ENCODE assay signal across 1 cellular context in the genomic region with DNA sequence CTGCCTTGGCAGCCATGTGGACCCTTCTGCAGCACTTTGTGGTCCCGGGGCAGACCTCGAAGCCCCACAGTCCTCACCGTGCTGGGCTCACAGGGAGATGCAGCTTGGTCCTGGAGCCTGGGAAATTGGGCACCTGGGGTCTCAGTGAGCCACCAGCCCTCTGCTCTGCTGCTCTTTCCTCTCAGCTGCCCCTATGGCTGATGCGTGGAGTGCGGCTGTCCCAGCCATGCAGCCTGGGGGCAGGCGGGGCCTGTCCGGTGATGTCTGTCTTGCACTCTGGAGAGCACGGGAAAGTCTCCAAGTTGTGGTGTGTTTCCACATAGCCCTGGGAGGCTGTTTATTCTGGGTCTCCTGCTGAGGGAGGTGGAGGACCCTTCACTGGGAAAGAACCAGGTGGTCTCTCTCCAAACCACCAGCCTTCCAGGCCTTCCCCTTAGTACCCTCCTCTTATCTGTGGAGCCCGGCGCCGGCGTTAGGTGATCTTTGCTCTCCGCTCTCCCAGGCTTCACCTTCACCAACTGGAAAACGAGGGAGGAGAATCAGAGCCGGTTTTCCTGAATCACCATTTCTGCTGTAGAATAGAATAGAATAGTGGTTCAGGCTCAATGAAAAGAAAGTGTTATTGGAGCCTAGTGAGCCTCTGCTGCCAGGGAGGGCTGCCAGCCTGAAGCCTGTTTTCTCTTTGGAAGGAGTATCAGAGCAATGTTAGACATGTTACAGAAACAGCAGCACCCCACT.
TF ChIP-seq lines count a peak whose summit lies in the region.

No MANE protein-coding gene starts in this region.

TF ChIP-seq in HepG2, 621 proteins besides CTCF, POLR2A, EP300 and RAD21 (continued from another document and continues in another):
- TF ChIP-seq, protein P1, sequence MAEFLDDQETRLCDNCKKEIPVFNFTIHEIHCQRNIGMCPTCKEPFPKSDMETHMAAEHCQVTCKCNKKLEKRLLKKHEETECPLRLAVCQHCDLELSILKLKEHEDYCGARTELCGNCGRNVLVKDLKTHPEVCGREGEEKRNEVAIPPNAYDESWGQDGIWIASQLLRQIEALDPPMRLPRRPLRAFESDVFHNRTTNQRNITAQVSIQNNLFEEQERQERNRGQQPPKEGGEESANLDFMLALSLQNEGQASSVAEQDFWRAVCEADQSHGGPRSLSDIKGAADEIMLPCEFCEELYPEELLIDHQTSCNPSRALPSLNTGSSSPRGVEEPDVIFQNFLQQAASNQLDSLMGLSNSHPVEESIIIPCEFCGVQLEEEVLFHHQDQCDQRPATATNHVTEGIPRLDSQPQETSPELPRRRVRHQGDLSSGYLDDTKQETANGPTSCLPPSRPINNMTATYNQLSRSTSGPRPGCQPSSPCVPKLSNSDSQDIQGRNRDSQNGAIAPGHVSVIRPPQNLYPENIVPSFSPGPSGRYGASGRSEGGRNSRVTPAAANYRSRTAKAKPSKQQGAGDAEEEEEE (CRISPR knock-in tag; IDR thresholded peaks at IDR 0.05; ENCODE audit: borderline replicate concordance): no peak
- TF ChIP-seq POLR2AphosphoS5 (IDR thresholded peaks at IDR 0.05; ENCODE audit: low read depth, low read length): peak; percentile 37; the same call in 1 of the 2 replicates
- TF ChIP-seq FOXJ3 (CRISPR knock-in tag; IDR thresholded peaks at IDR 0.05; ENCODE audit: borderline replicate concordance): no peak
- TF ChIP-seq KLF16 (CRISPR knock-in tag; IDR thresholded peaks at IDR 0.05): no peak
- TF ChIP-seq NR2C2 (CRISPR knock-in tag; IDR thresholded peaks at IDR 0.05; ENCODE audit: borderline replicate concordance): no peak; the same call in 1 of the 2 replicates
- TF ChIP-seq RARA (CRISPR knock-in tag; IDR thresholded peaks at IDR 0.05): no peak
- TF ChIP-seq, protein P2, sequence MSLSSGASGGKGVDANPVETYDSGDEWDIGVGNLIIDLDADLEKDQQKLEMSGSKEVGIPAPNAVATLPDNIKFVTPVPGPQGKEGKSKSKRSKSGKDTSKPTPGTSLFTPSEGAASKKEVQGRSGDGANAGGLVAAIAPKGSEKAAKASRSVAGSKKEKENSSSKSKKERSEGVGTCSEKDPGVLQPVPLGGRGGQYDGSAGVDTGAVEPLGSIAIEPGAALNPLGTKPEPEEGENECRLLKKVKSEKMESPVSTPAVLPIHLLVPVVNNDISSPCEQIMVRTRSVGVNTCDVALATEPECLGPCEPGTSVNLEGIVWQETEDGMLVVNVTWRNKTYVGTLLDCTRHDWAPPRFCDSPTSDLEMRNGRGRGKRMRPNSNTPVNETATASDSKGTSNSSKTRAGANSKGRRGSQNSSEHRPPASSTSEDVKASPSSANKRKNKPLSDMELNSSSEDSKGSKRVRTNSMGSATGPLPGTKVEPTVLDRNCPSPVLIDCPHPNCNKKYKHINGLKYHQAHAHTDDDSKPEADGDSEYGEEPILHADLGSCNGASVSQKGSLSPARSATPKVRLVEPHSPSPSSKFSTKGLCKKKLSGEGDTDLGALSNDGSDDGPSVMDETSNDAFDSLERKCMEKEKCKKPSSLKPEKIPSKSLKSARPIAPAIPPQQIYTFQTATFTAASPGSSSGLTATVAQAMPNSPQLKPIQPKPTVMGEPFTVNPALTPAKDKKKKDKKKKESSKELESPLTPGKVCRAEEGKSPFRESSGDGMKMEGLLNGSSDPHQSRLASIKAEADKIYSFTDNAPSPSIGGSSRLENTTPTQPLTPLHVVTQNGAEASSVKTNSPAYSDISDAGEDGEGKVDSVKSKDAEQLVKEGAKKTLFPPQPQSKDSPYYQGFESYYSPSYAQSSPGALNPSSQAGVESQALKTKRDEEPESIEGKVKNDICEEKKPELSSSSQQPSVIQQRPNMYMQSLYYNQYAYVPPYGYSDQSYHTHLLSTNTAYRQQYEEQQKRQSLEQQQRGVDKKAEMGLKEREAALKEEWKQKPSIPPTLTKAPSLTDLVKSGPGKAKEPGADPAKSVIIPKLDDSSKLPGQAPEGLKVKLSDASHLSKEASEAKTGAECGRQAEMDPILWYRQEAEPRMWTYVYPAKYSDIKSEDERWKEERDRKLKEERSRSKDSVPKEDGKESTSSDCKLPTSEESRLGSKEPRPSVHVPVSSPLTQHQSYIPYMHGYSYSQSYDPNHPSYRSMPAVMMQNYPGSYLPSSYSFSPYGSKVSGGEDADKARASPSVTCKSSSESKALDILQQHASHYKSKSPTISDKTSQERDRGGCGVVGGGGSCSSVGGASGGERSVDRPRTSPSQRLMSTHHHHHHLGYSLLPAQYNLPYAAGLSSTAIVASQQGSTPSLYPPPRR (CRISPR knock-in tag; IDR thresholded peaks at IDR 0.05; ENCODE audit: borderline replicate concordance): no peak
- no peak for TF ChIP-seq JARID2 (CRISPR knock-in tag; IDR thresholded peaks at IDR 0.05; ENCODE audit: insufficient replicate concordance)
- TF ChIP-seq ZNF557 (CRISPR knock-in tag; IDR thresholded peaks at IDR 0.05): no peak
- TF ChIP-seq, protein P3, sequence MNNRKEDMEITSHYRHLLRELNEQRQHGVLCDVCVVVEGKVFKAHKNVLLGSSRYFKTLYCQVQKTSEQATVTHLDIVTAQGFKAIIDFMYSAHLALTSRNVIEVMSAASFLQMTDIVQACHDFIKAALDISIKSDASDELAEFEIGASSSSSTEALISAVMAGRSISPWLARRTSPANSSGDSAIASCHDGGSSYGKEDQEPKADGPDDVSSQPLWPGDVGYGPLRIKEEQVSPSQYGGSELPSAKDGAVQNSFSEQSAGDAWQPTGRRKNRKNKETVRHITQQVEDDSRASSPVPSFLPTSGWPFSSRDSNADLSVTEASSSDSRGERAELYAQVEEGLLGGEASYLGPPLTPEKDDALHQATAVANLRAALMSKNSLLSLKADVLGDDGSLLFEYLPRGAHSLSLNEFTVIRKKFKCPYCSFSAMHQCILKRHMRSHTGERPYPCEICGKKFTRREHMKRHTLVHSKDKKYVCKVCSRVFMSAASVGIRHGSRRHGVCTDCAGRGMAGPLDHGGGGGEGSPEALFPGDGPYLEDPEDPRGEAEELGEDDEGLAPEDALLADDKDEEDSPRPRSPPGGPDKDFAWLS (CRISPR knock-in tag; IDR thresholded peaks at IDR 0.05; ENCODE audit: borderline replicate concordance): no peak
- TF ChIP-seq HOXD1 (CRISPR knock-in tag; IDR thresholded peaks at IDR 0.05): no peak
- TF ChIP-seq, protein P4, sequence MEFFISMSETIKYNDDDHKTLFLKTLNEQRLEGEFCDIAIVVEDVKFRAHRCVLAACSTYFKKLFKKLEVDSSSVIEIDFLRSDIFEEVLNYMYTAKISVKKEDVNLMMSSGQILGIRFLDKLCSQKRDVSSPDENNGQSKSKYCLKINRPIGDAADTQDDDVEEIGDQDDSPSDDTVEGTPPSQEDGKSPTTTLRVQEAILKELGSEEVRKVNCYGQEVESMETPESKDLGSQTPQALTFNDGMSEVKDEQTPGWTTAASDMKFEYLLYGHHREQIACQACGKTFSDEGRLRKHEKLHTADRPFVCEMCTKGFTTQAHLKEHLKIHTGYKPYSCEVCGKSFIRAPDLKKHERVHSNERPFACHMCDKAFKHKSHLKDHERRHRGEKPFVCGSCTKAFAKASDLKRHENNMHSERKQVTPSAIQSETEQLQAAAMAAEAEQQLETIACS (CRISPR knock-in tag; IDR thresholded peaks at IDR 0.05): no peak
- TF ChIP-seq SPEN (CRISPR knock-in tag; IDR thresholded peaks at IDR 0.05; ENCODE audit: low read depth): no peak
- no peak for TF ChIP-seq FOXO1 (CRISPR knock-in tag; IDR thresholded peaks at IDR 0.05)
- TF ChIP-seq POLR2G (IDR thresholded peaks at IDR 0.05; ENCODE audit: low read depth, low read length): peak; percentile 46; the same call in 1 of the 2 replicates
- no peak for TF ChIP-seq RAD51 (IDR thresholded peaks at IDR 0.05; ENCODE audit: borderline replicate concordance)
- no peak for TF ChIP-seq ZNF430 (CRISPR knock-in tag; IDR thresholded peaks at IDR 0.05)
- no peak for TF ChIP-seq NFE2 (CRISPR knock-in tag; IDR thresholded peaks at IDR 0.05)
- TF ChIP-seq MBD4 (IDR thresholded peaks at IDR 0.05; ENCODE audit: borderline replicate concordance, low read length): no peak
- TF ChIP-seq, protein P5, sequence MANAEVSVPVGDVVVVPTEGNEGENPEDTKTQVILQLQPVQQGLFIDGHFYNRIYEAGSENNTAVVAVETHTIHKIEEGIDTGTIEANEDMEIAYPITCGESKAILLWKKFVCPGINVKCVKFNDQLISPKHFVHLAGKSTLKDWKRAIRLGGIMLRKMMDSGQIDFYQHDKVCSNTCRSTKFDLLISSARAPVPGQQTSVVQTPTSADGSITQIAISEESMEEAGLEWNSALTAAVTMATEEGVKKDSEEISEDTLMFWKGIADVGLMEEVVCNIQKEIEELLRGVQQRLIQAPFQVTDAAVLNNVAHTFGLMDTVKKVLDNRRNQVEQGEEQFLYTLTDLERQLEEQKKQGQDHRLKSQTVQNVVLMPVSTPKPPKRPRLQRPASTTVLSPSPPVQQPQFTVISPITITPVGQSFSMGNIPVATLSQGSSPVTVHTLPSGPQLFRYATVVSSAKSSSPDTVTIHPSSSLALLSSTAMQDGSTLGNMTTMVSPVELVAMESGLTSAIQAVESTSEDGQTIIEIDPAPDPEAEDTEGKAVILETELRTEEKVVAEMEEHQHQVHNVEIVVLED (CRISPR knock-in tag; IDR thresholded peaks at IDR 0.05; ENCODE audit: borderline replicate concordance): no peak
- TF ChIP-seq ZNF781 (CRISPR knock-in tag; IDR thresholded peaks at IDR 0.05; ENCODE audit: borderline replicate concordance, not compliant biosample characterization): peak; percentile 75
- TF ChIP-seq TAF15 (IDR thresholded peaks at IDR 0.05; ENCODE audit: low read depth, low read length, poor library complexity, severe bottlenecking): no peak
- TF ChIP-seq, protein P6, sequence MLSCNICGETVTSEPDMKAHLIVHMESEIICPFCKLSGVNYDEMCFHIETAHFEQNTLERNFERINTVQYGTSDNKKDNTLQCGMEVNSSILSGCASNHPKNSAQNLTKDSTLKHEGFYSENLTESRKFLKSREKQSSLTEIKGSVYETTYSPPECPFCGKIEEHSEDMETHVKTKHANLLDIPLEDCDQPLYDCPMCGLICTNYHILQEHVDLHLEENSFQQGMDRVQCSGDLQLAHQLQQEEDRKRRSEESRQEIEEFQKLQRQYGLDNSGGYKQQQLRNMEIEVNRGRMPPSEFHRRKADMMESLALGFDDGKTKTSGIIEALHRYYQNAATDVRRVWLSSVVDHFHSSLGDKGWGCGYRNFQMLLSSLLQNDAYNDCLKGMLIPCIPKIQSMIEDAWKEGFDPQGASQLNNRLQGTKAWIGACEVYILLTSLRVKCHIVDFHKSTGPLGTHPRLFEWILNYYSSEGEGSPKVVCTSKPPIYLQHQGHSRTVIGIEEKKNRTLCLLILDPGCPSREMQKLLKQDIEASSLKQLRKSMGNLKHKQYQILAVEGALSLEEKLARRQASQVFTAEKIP (CRISPR knock-in tag; IDR thresholded peaks at IDR 0.05; ENCODE audit: borderline replicate concordance): no peak
- TF ChIP-seq CCDC6 (CRISPR knock-in tag; IDR thresholded peaks at IDR 0.05): no peak
- TF ChIP-seq RCOR2 (CRISPR knock-in tag; IDR thresholded peaks at IDR 0.05): no peak
- TF ChIP-seq ZNF605 (CRISPR knock-in tag; IDR thresholded peaks at IDR 0.05): no peak
- no peak for TF ChIP-seq TRIM24 (CRISPR knock-in tag; IDR thresholded peaks at IDR 0.05)
- TF ChIP-seq, protein P7, sequence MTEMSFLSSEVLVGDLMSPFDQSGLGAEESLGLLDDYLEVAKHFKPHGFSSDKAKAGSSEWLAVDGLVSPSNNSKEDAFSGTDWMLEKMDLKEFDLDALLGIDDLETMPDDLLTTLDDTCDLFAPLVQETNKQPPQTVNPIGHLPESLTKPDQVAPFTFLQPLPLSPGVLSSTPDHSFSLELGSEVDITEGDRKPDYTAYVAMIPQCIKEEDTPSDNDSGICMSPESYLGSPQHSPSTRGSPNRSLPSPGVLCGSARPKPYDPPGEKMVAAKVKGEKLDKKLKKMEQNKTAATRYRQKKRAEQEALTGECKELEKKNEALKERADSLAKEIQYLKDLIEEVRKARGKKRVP (CRISPR knock-in tag; IDR thresholded peaks at IDR 0.05): no peak
- no peak for TF ChIP-seq NFKBIZ (CRISPR knock-in tag; IDR thresholded peaks at IDR 0.05)
- no peak for TF ChIP-seq MAZ (IDR thresholded peaks at IDR 0.05; ENCODE audit: borderline replicate concordance, low read depth, low read length)
- TF ChIP-seq MAZ (CRISPR knock-in tag; IDR thresholded peaks at IDR 0.05; ENCODE audit: low read depth): 0 out of 2 replicates have a peak, but pooled peaks have one; percentile 31
- TF ChIP-seq CHD2 (IDR thresholded peaks at IDR 0.05; ENCODE audit: low read depth, low read length): no peak
- TF ChIP-seq MAFG (CRISPR knock-in tag; IDR thresholded peaks at IDR 0.05): no peak
- no peak for TF ChIP-seq DR1 (CRISPR knock-in tag; IDR thresholded peaks at IDR 0.05)
- TF ChIP-seq ZNF124 (CRISPR knock-in tag; IDR thresholded peaks at IDR 0.05): no peak
- TF ChIP-seq, protein P8, sequence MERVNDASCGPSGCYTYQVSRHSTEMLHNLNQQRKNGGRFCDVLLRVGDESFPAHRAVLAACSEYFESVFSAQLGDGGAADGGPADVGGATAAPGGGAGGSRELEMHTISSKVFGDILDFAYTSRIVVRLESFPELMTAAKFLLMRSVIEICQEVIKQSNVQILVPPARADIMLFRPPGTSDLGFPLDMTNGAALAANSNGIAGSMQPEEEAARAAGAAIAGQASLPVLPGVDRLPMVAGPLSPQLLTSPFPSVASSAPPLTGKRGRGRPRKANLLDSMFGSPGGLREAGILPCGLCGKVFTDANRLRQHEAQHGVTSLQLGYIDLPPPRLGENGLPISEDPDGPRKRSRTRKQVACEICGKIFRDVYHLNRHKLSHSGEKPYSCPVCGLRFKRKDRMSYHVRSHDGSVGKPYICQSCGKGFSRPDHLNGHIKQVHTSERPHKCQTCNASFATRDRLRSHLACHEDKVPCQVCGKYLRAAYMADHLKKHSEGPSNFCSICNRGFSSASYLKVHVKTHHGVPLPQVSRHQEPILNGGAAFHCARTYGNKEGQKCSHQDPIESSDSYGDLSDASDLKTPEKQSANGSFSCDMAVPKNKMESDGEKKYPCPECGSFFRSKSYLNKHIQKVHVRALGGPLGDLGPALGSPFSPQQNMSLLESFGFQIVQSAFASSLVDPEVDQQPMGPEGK (CRISPR knock-in tag; IDR thresholded peaks at IDR 0.05): no peak; the same call in 1 of the 2 replicates
- TF ChIP-seq, protein P9, sequence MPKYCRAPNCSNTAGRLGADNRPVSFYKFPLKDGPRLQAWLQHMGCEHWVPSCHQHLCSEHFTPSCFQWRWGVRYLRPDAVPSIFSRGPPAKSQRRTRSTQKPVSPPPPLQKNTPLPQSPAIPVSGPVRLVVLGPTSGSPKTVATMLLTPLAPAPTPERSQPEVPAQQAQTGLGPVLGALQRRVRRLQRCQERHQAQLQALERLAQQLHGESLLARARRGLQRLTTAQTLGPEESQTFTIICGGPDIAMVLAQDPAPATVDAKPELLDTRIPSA (CRISPR knock-in tag; IDR thresholded peaks at IDR 0.05; ENCODE audit: borderline replicate concordance): no peak
- TF ChIP-seq, protein P10, sequence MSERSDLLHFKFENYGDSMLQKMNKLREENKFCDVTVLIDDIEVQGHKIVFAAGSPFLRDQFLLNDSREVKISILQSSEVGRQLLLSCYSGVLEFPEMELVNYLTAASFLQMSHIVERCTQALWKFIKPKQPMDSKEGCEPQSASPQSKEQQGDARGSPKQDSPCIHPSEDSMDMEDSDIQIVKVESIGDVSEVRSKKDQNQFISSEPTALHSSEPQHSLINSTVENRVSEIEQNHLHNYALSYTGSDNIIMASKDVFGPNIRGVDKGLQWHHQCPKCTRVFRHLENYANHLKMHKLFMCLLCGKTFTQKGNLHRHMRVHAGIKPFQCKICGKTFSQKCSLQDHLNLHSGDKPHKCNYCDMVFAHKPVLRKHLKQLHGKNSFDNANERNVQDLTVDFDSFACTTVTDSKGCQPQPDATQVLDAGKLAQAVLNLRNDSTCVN (CRISPR knock-in tag; IDR thresholded peaks at IDR 0.05; ENCODE audit: borderline replicate concordance): no peak
- TF ChIP-seq ZNF569 (CRISPR knock-in tag; IDR thresholded peaks at IDR 0.05; ENCODE audit: borderline replicate concordance): no peak
- no peak for TF ChIP-seq ZNF251 (CRISPR knock-in tag; IDR thresholded peaks at IDR 0.05)
- no peak for TF ChIP-seq ZBTB7A (CRISPR knock-in tag; IDR thresholded peaks at IDR 0.05)
- no peak for TF ChIP-seq ZNF441 (CRISPR knock-in tag; IDR thresholded peaks at IDR 0.05; ENCODE audit: borderline replicate concordance)
